In genomic region chr2:381919-382833, GRCh38 we compare ENCODE assay signal across 15 cellular contexts.
A peak's percentile ranks its signal among the peaks of the same experiment; 100 is the strongest.
DNase-seq lines count a peak whose midpoint lies in the region; ATAC-seq and TF ChIP-seq lines count a peak whose summit lies in the region.
"Had no signal": no experiment of that assay in that cellular context is flagged by ENCODE, and none has a peak within 500 bp of the region (broad histone marks: within the 10 kb centered on the region; RNA-seq: fewer than 3 reads in every experiment).

No MANE protein-coding gene starts in this region.

- no peak overlapping the region for H4K91ac ChIP-seq in neuronal stem cell (ENCODE audit: low read depth, low read length, poor library complexity)

- POLR2A ChIA-PET in naive thymus-derived CD8-positive, alpha-beta T cell (lab: Charles Lee) = no interaction called here

- H2AK5ac ChIP-seq in neuronal stem cell (ENCODE audit: low read depth, low read length) = no peak overlapping the region

- no peak overlapping the region for H3K27ac ChIP-seq in right atrium auricular region
- H3K27ac ChIP-seq in heart right ventricle = no peak overlapping the region
- no peak overlapping the region for H3K27ac ChIP-seq in neuronal stem cell (replicated peaks; ENCODE audit: low read length)
- peak overlapping the region in 1 of 2 donors; percentile 17 for H3K27ac ChIP-seq in tibial artery
- H3K27ac ChIP-seq: 22Rv1 had no signal

- H3K4ac ChIP-seq in neuronal stem cell (ENCODE audit: low read length) = no peak overlapping the region

- H2BK120ac ChIP-seq in neuronal stem cell (ENCODE audit: low read depth, low read length) = no peak overlapping the region

- no peak overlapping the region for H3K23ac ChIP-seq in neuronal stem cell (ENCODE audit: low read depth, low read length, poor library complexity)

- no peak overlapping the region for H3K14ac ChIP-seq in neuronal stem cell (ENCODE audit: low read length)

- no peak overlapping the region for H4K8ac ChIP-seq in neuronal stem cell (ENCODE audit: low read depth, low read length)

- H3K4me1 Mint-ChIP-seq in activated T-helper 17 cell treated with anti-CD3 and anti-CD28 coated beads, Interleukin-2, amount 50 U/mL, for 72 hours = no peaks in the 10 kb centered on the region
- H3K4me1 Mint-ChIP-seq in naive thymus-derived CD8-positive, alpha-beta T cell = peaks cover 0 to 2% (median 0%) of the 10 kb centered on the region in 4 donors
- H3K4me1 Mint-ChIP-seq: CD14-positive monocyte had no signal

- no peak overlapping the region for H2BK15ac ChIP-seq in neuronal stem cell (ENCODE audit: low read length)

- H3K18ac ChIP-seq in neuronal stem cell (ENCODE audit: low read length) = no peak overlapping the region

- H3K27me3 ChIP-seq in right atrium auricular region = no peaks in the 10 kb centered on the region
- peaks cover 0 to 53% (median 27%) of the 10 kb centered on the region in 7 donors for H3K27me3 ChIP-seq in heart right ventricle
- peaks cover 0 to 5% (median 0%) of the 10 kb centered on the region in 3 experiments for H3K27me3 ChIP-seq in neuronal stem cell (ENCODE audit: control insufficient read depth in 3 of 3, insufficient read depth in 3 of 3, low read depth in 1 of 3, low read length in 3 of 3)
- no peaks in the 10 kb centered on the region for H3K27me3 ChIP-seq in tibial artery

- no peak overlapping the region for H3K4me2 ChIP-seq in neuronal stem cell (ENCODE audit: insufficient read depth, low read length, poor library complexity, severe bottlenecking)

- H3K79me1 ChIP-seq in neuronal stem cell (ENCODE audit: low read depth, low read length) = no peaks in the 10 kb centered on the region

- H3K36me3 ChIP-seq in right atrium auricular region (no peaks in the 10 kb centered on the region), heart right ventricle (no peaks in the 10 kb centered on the region), neuronal stem cell (replicated peaks in 1 of 2; ENCODE audit: control insufficient read depth in 2 of 2, insufficient read depth in 2 of 2, low read length in 2 of 2) (no peaks in the 10 kb centered on the region), tibial artery (no peaks in the 10 kb centered on the region)
- H3K36me3 ChIP-seq: HAP-1 had no signal

- H2BK5ac ChIP-seq in neuronal stem cell (ENCODE audit: low read length) = no peak overlapping the region

- intact Hi-C loops in heart right ventricle (cut with DNase I) = no loop called here
- intact Hi-C loops in tibial artery (cut with DNase I; ENCODE audit: low total_unique reads) = no loop called here

- H3K9ac ChIP-seq in neuronal stem cell (ENCODE audit: low read depth, low read length, poor library complexity) = no peak overlapping the region

- peaks cover 21% of the 10 kb centered on the region for H3K27me3 Mint-ChIP-seq in activated T-helper 17 cell treated with anti-CD3 and anti-CD28 coated beads, Interleukin-2, amount 50 U/mL, for 72 hours
- peaks cover 0 to 15% (median 3%) of the 10 kb centered on the region in 5 donors for H3K27me3 Mint-ChIP-seq in naive thymus-derived CD8-positive, alpha-beta T cell

- peak overlapping the region; percentile 65 for H2AFZ ChIP-seq in neuronal stem cell (ENCODE audit: low read length)

- H3K27ac Mint-ChIP-seq in activated T-helper 17 cell treated with anti-CD3 and anti-CD28 coated beads, Interleukin-2, amount 50 U/mL, for 72 hours = no peak overlapping the region
- no peak overlapping the region for H3K27ac Mint-ChIP-seq in naive thymus-derived CD8-positive, alpha-beta T cell
- H3K27ac Mint-ChIP-seq: CD8-positive, alpha-beta T cell had no signal

- no peak overlapping the region for H3K4me3 ChIP-seq in right atrium auricular region
- no peak overlapping the region for H3K4me3 ChIP-seq in heart right ventricle
- H3K4me3 ChIP-seq in neuronal stem cell (ENCODE audit: low read length in 2 of 2) = no peak overlapping the region
- no peak overlapping the region for H3K4me3 ChIP-seq in foreskin fibroblast (ENCODE audit: low read depth in 1 of 2, low read length in 2 of 2)
- H3K4me3 ChIP-seq in tibial artery = no peak overlapping the region
- H3K4me3 ChIP-seq: HAP-1 had no signal

- no peaks in the 10 kb centered on the region for H3K36me3 Mint-ChIP-seq in activated T-helper 17 cell treated with anti-CD3 and anti-CD28 coated beads, Interleukin-2, amount 50 U/mL, for 72 hours (ENCODE audit: low read depth)
- H3K36me3 Mint-ChIP-seq in naive thymus-derived CD8-positive, alpha-beta T cell = peaks cover 0 to 9% (median 0%) of the 10 kb centered on the region in 3 donors
- H3K36me3 Mint-ChIP-seq: CD14-positive monocyte; CD8-positive, alpha-beta T cell had no signal

- WGBS in heart right ventricle, 2 donors = 43 to 50% methylated on average over 21 of the region's 21 CpGs
- WGBS in neuronal stem cell (ENCODE audit: extremely low coverage in 2 of 2, insufficient read length in 2 of 2, insufficient replicate concordance in 1 of 2), 2 donors = no CpG with 5 or more reads among the region's 21 CpGs

- ATAC-seq in heart right ventricle = no peak
- no peak for ATAC-seq in activated T-helper 17 cell treated with anti-CD3 and anti-CD28 coated beads, Interleukin-2, amount 50 U/mL, for 72 hours (replicated peaks)
- ATAC-seq in naive thymus-derived CD8-positive, alpha-beta T cell = no peak
- ATAC-seq: CD8-positive, alpha-beta T cell had no signal

- H3K9me3 Mint-ChIP-seq in activated T-helper 17 cell treated with anti-CD3 and anti-CD28 coated beads, Interleukin-2, amount 50 U/mL, for 72 hours = peaks cover 15% of the 10 kb centered on the region
- H3K9me3 Mint-ChIP-seq in naive thymus-derived CD8-positive, alpha-beta T cell = peaks cover 3 to 19% (median 9%) of the 10 kb centered on the region in 9 donors

- TF ChIP-seq CTCF in right atrium auricular region (IDR thresholded peaks at IDR 0.05) (no peak), heart right ventricle (IDR thresholded peaks at IDR 0.05) (no peak), foreskin fibroblast (IDR thresholded peaks at IDR 0.05; ENCODE audit: low read depth, low read length) (no peak), tibial artery (IDR thresholded peaks at IDR 0.05) (no peak)

- peak; percentile 11 for DNase-seq in right atrium auricular region (ENCODE audit: low spot score)
- no peak for DNase-seq in heart right ventricle
- peak; percentile 51 for DNase-seq in left kidney (ENCODE audit: low read depth, low spot score)
- no peak for DNase-seq in neuronal stem cell (ENCODE audit: low spot score)
- DNase-seq in foreskin fibroblast = no peak
- no peak for DNase-seq in tibial artery
- no peak for DNase-seq in naive thymus-derived CD8-positive, alpha-beta T cell
- DNase-seq: CD8-positive, alpha-beta T cell; COR-L47; DND-41; GDM1 had no signal

- H3K4me1 ChIP-seq in right atrium auricular region (no peaks in the 10 kb centered on the region), heart right ventricle (no peaks in the 10 kb centered on the region), neuronal stem cell (ENCODE audit: control insufficient read depth in 2 of 2, insufficient read depth in 1 of 2, low read depth in 1 of 2, low read length in 2 of 2) (no peaks in the 10 kb centered on the region), tibial artery (peaks cover 0 to 18% (median 4%) of the 10 kb centered on the region in 4 donors)
- H3K4me1 ChIP-seq: HAP-1 had no signal

- no peak overlapping the region for H2BK12ac ChIP-seq in neuronal stem cell (ENCODE audit: low read length)

- peaks cover 0 to 13% of the 10 kb centered on the region in 2 donors for H3K9me3 ChIP-seq in right atrium auricular region
- peaks cover 0 to 16% (median 9%) of the 10 kb centered on the region in 11 donors for H3K9me3 ChIP-seq in heart right ventricle
- H3K9me3 ChIP-seq in neuronal stem cell (replicated peaks in 1 of 2; ENCODE audit: control insufficient read depth in 2 of 2, insufficient read depth in 1 of 2, low read depth in 1 of 2, low read length in 2 of 2) = peaks cover under 1 to 9% of the 10 kb centered on the region in 2 donors
- peaks cover 0 to 4% (median 3%) of the 10 kb centered on the region in 3 donors for H3K9me3 ChIP-seq in tibial artery
- H3K9me3 ChIP-seq: HAP-1 had no signal

- no peak overlapping the region for H3K4me3 Mint-ChIP-seq in activated T-helper 17 cell treated with anti-CD3 and anti-CD28 coated beads, Interleukin-2, amount 50 U/mL, for 72 hours
- no peak overlapping the region for H3K4me3 Mint-ChIP-seq in naive thymus-derived CD8-positive, alpha-beta T cell
- H3K4me3 Mint-ChIP-seq: CD14-positive monocyte; CD8-positive, alpha-beta T cell had no signal

Comparison
In these comparisons a context has a peak if more than half of its experiments do, and no peak if none do; other contexts are left out.
1. DNase-seq: peak in right atrium auricular region (single experiment) and left kidney (single experiment); none in heart right ventricle (0 of 2), neuronal stem cell (single experiment), foreskin fibroblast (0 of 2), tibial artery (0 of 2) and naive thymus-derived CD8-positive, alpha-beta T cell (0 of 10).